Comparison of ENCODE assay signal across 20 cellular contexts in the genomic region with DNA sequence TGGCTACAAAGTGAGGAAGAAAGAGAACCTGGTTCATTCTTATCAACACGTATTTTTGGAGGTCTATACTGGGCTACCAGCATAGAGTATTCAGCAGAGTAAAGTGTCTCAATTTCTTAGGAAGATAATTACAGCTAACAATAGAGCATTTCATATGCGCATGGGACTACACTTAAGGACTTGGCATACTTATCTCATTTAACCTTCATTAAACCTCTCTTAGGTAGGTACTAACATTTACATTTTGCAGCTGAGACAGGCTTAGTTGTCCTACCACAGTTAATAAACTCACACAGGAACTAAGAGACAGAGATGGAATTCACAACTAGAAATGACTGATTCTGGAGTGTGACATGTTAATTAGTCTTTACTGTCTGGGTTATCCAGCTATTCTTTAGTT.
"Had no signal": no experiment of that assay in that cellular context is flagged by ENCODE, and none has a peak within 500 bp of the region (broad histone marks: within the 10 kb centered on the region; RNA-seq: fewer than 3 reads in every experiment).

No MANE protein-coding gene starts in this region.

- H2AFZ ChIP-seq: parathyroid adenoma had no signal

- H3K4me1 ChIP-seq: parathyroid adenoma had no signal

- ATAC-seq: activated CD4-positive, CD25-positive, alpha-beta regulatory T cell treated with anti-CD3 and anti-CD28 coated beads, Interleukin-2, amount 50 U/mL, for 24 hours; activated T-cell treated with anti-CD3 and anti-CD28 coated beads, Interleukin-2, amount 50 U/mL, for 4 hours; left lobe of liver had no signal

- FAIRE-seq: astrocyte, endothelial cell of umbilical vein, TTC549 had no signal

- H3K27ac ChIP-seq: coronary artery, parathyroid adenoma, transverse colon had no signal

- H3K79me2 ChIP-seq: parathyroid adenoma had no signal

- H3K27me3 ChIP-seq: heart left ventricle, transverse colon had no signal

- DNase-seq: activated CD4-positive, alpha-beta T cell treated with anti-CD3 and anti-CD28 coated beads, Interleukin-2, amount 50 U/mL, for 48 hours; activated effector memory CD4-positive, alpha-beta T cell treated with anti-CD3 and anti-CD28 coated beads, Interleukin-2, amount 50 U/mL, for 16 hours; activated T-cell treated with anti-CD3 and anti-CD28 coated beads, Interleukin-2, amount 50 U/mL, for 4 hours; caudate nucleus; effector CD4-positive, alpha-beta T cell; foreskin melanocyte; heart left ventricle; islet precursor cell; mesenchymal stem cell; retina; stimulated activated CD4-positive, alpha-beta T cell treated with anti-CD3 and anti-CD28 coated beads, Interleukin-15, amount 100 ng/mL, for 24 hours; transverse colon had no signal

- H3K27ac Mint-ChIP-seq: T-helper 1 cell treated with Interleukin-12 subunit alpha and Interleukin-12 subunit beta and Interleukin-4 antibody, amounts not matched to agents 30 μg/mL and 1 μg/mL, for 36 hours had no signal

- H3K4me3 ChIP-seq: coronary artery, heart left ventricle, transverse colon had no signal

- H3K4me3 Mint-ChIP-seq: activated T-cell treated with anti-CD3 and anti-CD28 coated beads, Interleukin-2, amount 50 U/mL, for 4 hours; T-helper 1 cell treated with Interleukin-12 subunit alpha and Interleukin-12 subunit beta and Interleukin-4 antibody, amounts not matched to agents 30 μg/mL and 1 μg/mL, for 36 hours had no signal

- H3K9ac ChIP-seq: parathyroid adenoma had no signal

- H3K9me3 ChIP-seq: heart left ventricle, transverse colon had no signal

- H3K9me3 Mint-ChIP-seq: activated T-cell treated with anti-CD3 and anti-CD28 coated beads, Interleukin-2, amount 50 U/mL, for 4 hours; T-helper 1 cell treated with Interleukin-12 subunit alpha and Interleukin-12 subunit beta and Interleukin-4 antibody, amounts not matched to agents 30 μg/mL and 1 μg/mL, for 36 hours had no signal
